11 cellular contexts compared by ENCODE assay signal in genomic region chr16:28977703-28978641, GRCh38. TPM values are rescaled to one million over a fixed set of nuclear protein-coding genes. Genes with fewer than 3 reads are reported as not detected.
A peak's percentile ranks its signal among the peaks of the same experiment; 100 is the strongest.
DNase-seq lines count a peak whose midpoint lies in the region; ATAC-seq, FAIRE-seq and TF ChIP-seq lines count a peak whose summit lies in the region.
"Had no signal": no experiment of that assay in that cellular context is flagged by ENCODE, and none has a peak within 500 bp of the region (broad histone marks: within the 10 kb centered on the region; RNA-seq: fewer than 3 reads in every experiment).

No MANE protein-coding gene starts in this region.

- H3K9me3 ChIP-seq in RWPE2 (ENCODE audit: severe bottlenecking) (no peaks in the 10 kb centered on the region), kidney (ENCODE audit: control insufficient read depth in 1 of 2, low read length in 2 of 2) (no peaks in the 10 kb centered on the region), esophagus muscularis mucosa (no peaks in the 10 kb centered on the region)

- no peak for FAIRE-seq in kidney (lab: Jason Lieb, UNC)

- H3K4me1 ChIP-seq in RWPE2 (ENCODE audit: insufficient read depth, poor library complexity, severe bottlenecking) (no peaks in the 10 kb centered on the region), kidney (ENCODE audit: control insufficient read depth in 1 of 2, insufficient read depth in 1 of 2, low read depth in 1 of 2, low read length in 2 of 2) (peaks cover 7 to 14% of the 10 kb centered on the region in 2 donors), esophagus muscularis mucosa (peaks cover 18 to 33% (median 23%) of the 10 kb centered on the region in 4 donors)

- DNase-seq in AG10803 (ENCODE audit: low read depth) = no peak
- DNase-seq in RWPE2 (ENCODE audit: low spot score) = no peak
- DNase-seq in kidney = no peak
- DNase-seq in esophagus muscularis mucosa (ENCODE audit: extremely low spot score) = no peak
- DNase-seq in SIG-M5 treated with dmso at 0.1 percent for 504 hours (lab: John Stamatoyannopoulos, UW; ENCODE audit: unreplicated experiment) = no peak
- no peak for DNase-seq in NCI-H774 (lab: John Stamatoyannopoulos, UW)
- DNase-seq: left colon, MV-4-11 had no signal

- intact Hi-C loops in kidney (cut with DNase I) = no loop called here
- intact Hi-C loops in esophagus muscularis mucosa (cut with DNase I) = no loop called here

- TF ChIP-seq EP300 in esophagus muscularis mucosa (IDR thresholded peaks at IDR 0.05) = no peak

- 85% methylated on average over 10 of the region's 11 CpGs for WGBS in esophagus muscularis mucosa

- TF ChIP-seq CTCF in AG10803 (conservative IDR thresholded peaks at IDR 0.05; ENCODE audit: low read length) (peak; percentile 23), GM12874 (IDR thresholded peaks at IDR 0.05; ENCODE audit: insufficient read depth, low read depth, low read length) (peak; percentile 78), RWPE2 (IDR thresholded peaks at IDR 0.05; ENCODE audit: poor library complexity, severe bottlenecking) (peak; percentile 73), kidney (IDR thresholded peaks at IDR 0.05; ENCODE audit: borderline replicate concordance, extremely low read depth, insufficient read depth) (peak; percentile 41), esophagus muscularis mucosa (IDR thresholded peaks at IDR 0.05) (peak in 1 of 3 experiments; percentile 8)

- ATAC-seq in RWPE2 (ENCODE audit: low read depth) (no peak), GM21737 (IDR thresholded peaks at IDR 0.05; ENCODE audit: unreplicated experiment) (no peak)
- ATAC-seq: left colon; stimulated activated memory B cell treated with anti-CD40 and anti-IgM and Interleukin-4, amounts not matched to agents 10 μg/mL and 1 μg/mL and 100 μg/mL, for 72 hours had no signal

- no peak for TF ChIP-seq POLR2A in esophagus muscularis mucosa (IDR thresholded peaks at IDR 0.05; ENCODE audit: low read depth)

- no peak overlapping the region for H3K9ac ChIP-seq in kidney (ENCODE audit: low read length in 2 of 2)

- H3K27me3 ChIP-seq in RWPE2 (ENCODE audit: insufficient read depth, poor library complexity, severe bottlenecking) (no peaks in the 10 kb centered on the region), esophagus muscularis mucosa (no peaks in the 10 kb centered on the region)

- no peak overlapping the region for H3K4me3 ChIP-seq in AG10803 (ENCODE audit: low read length)
- H3K4me3 ChIP-seq in RWPE2 (ENCODE audit: severe bottlenecking) = no peak overlapping the region
- H3K4me3 ChIP-seq in kidney (ENCODE audit: low read length in 2 of 2) = no peak overlapping the region
- no peak overlapping the region for H3K4me3 ChIP-seq in esophagus muscularis mucosa

- H3K27ac ChIP-seq in RWPE2 (ENCODE audit: poor library complexity, severe bottlenecking) = no peak overlapping the region
- H3K27ac ChIP-seq in kidney (ENCODE audit: low read depth in 2 of 2, low read length in 2 of 2) = no peak overlapping the region
- H3K27ac ChIP-seq in esophagus muscularis mucosa (replicated peaks in 1 of 4) = no peak overlapping the region

- H3K36me3 ChIP-seq in RWPE2 (ENCODE audit: low read depth) = peaks cover 18% of the 10 kb centered on the region; the same call in 1 of the 2 replicates
- peaks cover 14 to 35% of the 10 kb centered on the region in 2 donors for H3K36me3 ChIP-seq in kidney (ENCODE audit: control insufficient read depth in 1 of 2, insufficient read depth in 2 of 2, low read length in 2 of 2)
- peaks cover 30 to 65% (median 58%) of the 10 kb centered on the region in 4 donors for H3K36me3 ChIP-seq in esophagus muscularis mucosa

RNA-seq across cellular contexts. Expression of gene SPNS1, which starts 3.4 kb away (rescaled TPM):
- total RNA-seq in kidney (38.4 TPM), esophagus muscularis mucosa (10 to 100 TPM; 12.9 to 36.0 (median 21.8) TPM)
- 34.5 TPM for polyA plus RNA-seq in kidney (ENCODE audit: insufficient read depth, low read depth, low replicate concordance)

RNA-seq across cellular contexts. Expression of gene LAT, which starts 6.9 kb away (rescaled TPM):
- total RNA-seq in kidney (12.5 TPM), esophagus muscularis mucosa (1 to 10 TPM; 3.1 to 6.5 (median 6.2) TPM)
- 8.3 TPM for polyA plus RNA-seq in kidney (ENCODE audit: insufficient read depth, low read depth, low replicate concordance)

RNA-seq across cellular contexts. Expression of gene NFATC2IP, which starts 27.2 kb away (rescaled TPM):
- total RNA-seq in kidney (31.0 TPM), esophagus muscularis mucosa (10 to 100 TPM; 15.6 to 30.3 (median 20.3) TPM)
- polyA plus RNA-seq in kidney (ENCODE audit: insufficient read depth, low read depth, low replicate concordance) = 8.9 TPM

RNA-seq across cellular contexts. Expression of gene CD19, which starts 46.2 kb away (rescaled TPM):
- total RNA-seq in kidney (2.6 TPM), esophagus muscularis mucosa (under 1 TPM in 1 of 4 donors, not detected in 3; 0.66 TPM)
- polyA plus RNA-seq in kidney (ENCODE audit: insufficient read depth, low read depth, low replicate concordance) = 0.47 TPM

RNA-seq across cellular contexts. Expression of gene RABEP2, which starts 52.9 kb away (rescaled TPM):
- total RNA-seq in kidney (30.1 TPM), esophagus muscularis mucosa (10 to 100 TPM; 15.0 to 27.2 (median 16.7) TPM)
- 21.0 TPM for polyA plus RNA-seq in kidney (ENCODE audit: insufficient read depth, low read depth, low replicate concordance)
